Comparison of ENCODE assay signal across 12 cellular contexts in genomic region chr11:34427171-34427805, GRCh38. TPM values are rescaled to one million over a fixed set of nuclear protein-coding genes. Genes with fewer than 3 reads are reported as not detected.
DNase-seq lines count a peak whose midpoint lies in the region; ATAC-seq and TF ChIP-seq lines count a peak whose summit lies in the region.
"Had no signal": no experiment of that assay in that cellular context is flagged by ENCODE, and none has a peak within 500 bp of the region (broad histone marks: within the 10 kb centered on the region; RNA-seq: fewer than 3 reads in every experiment).

No MANE protein-coding gene starts in this region.

- H3K9me3 ChIP-seq in uterus: no peaks in the 10 kb centered on the region

- H3K4me3 ChIP-seq in uterus: no peak overlapping the region

- H3K27me3 ChIP-seq in uterus: no peaks in the 10 kb centered on the region

- H3K4me1 ChIP-seq in uterus: peaks cover 0 to 14% of the 10 kb centered on the region in 2 donors
- H3K4me1 ChIP-seq: parathyroid adenoma had no signal

- H3K36me3 ChIP-seq in uterus: no peaks in the 10 kb centered on the region

- intact Hi-C loops in Right ventricle myocardium superior (cut with DNase I) (no loop called here), cardiac septum (cut with DNase I) (no loop called here), left ventricle myocardium superior (cut with micrococcal nuclease) (no loop called here), uterus (cut with DNase I; ENCODE audit: low total_unique reads) (no loop called here)

- ATAC-seq in Right ventricle myocardium superior (ENCODE audit: poor library complexity) (peak; percentile 55), left ventricle myocardium superior (peak; percentile 68), HG03565 (IDR thresholded peaks at IDR 0.05; ENCODE audit: unreplicated experiment) (no peak)
- ATAC-seq: esophagus mucosa; stimulated activated naive B cell treated with anti-CD40 and anti-IgM and Interleukin-4, amounts not matched to agents 10 μg/mL and 1 μg/mL and 100 μg/mL, for 72 hours had no signal

- TF ChIP-seq POLR2A in uterus (IDR thresholded peaks at IDR 0.05): no peak

- no peak for TF ChIP-seq CTCF in uterus (IDR thresholded peaks at IDR 0.05)

- DNase-seq in Right ventricle myocardium superior: no peak
- DNase-seq in cardiac septum (ENCODE audit: low spot score): no peak
- peak; percentile 99 for DNase-seq in SKM-1 treated with dmso at 0.1 percent for 144 hours (lab: John Stamatoyannopoulos, UW; ENCODE audit: unreplicated experiment)
- DNase-seq in left ventricle myocardium superior: no peak
- peak; percentile 40 to 71 for DNase-seq in uterus
- no peak for DNase-seq in NCI-H1105 treated with DMSO at 0.1 percent for 48 hours (lab: John Stamatoyannopoulos, UW)
- no peak for DNase-seq in NCI-H526 (lab: John Stamatoyannopoulos, UW)
- DNase-seq: activated T-cell treated with anti-CD3 and anti-CD28 coated beads for 4 hours; stimulated activated naive B cell treated with anti-CD40 and anti-IgM and Interleukin-4, amounts not matched to agents 10 μg/mL and 1 μg/mL and 100 μg/mL, for 72 hours had no signal

- H3K27ac ChIP-seq in uterus: peak overlapping the region; percentile 58 to 69
- H3K27ac ChIP-seq: parathyroid adenoma had no signal

RNA-seq across cellular contexts. Expression of gene CAT, which starts 11.4 kb away (rescaled TPM):
- total RNA-seq in Right ventricle myocardium superior (135 TPM), cardiac septum (47.6 TPM), left ventricle myocardium superior (150 TPM), uterus (100 to 1,000 TPM in 3 of 4 donors, 10 to 100 TPM in 1; 83.0 to 120 (median 107) TPM)

Comparison
In these comparisons a context has a peak if more than half of its experiments do, and no peak if none do; other contexts are left out.
1. DNase-seq: peak in SKM-1 treated with dmso at 0.1 percent for 144 hours (single experiment) and uterus (2 of 2); none in Right ventricle myocardium superior (single experiment), cardiac septum (single experiment), left ventricle myocardium superior (single experiment), NCI-H1105 treated with DMSO at 0.1 percent for 48 hours (single experiment) and NCI-H526 (0 of 2).